ENCODE assay signal across 27 cellular contexts in genomic region chr5:35171991-35172390, GRCh38. TPM values are rescaled to one million over a fixed set of nuclear protein-coding genes. Genes with fewer than 3 reads are reported as not detected.
DNase-seq lines count a peak whose midpoint lies in the region; ATAC-seq and TF ChIP-seq lines count a peak whose summit lies in the region.
"Had no signal": no experiment of that assay in that cellular context is flagged by ENCODE, and none has a peak within 500 bp of the region (broad histone marks: within the 10 kb centered on the region; RNA-seq: fewer than 3 reads in every experiment).

No MANE protein-coding gene starts in this region.

- ATAC-seq in mucosa of descending colon, result peak; percentile 29
- no peak for ATAC-seq in HG03196 (IDR thresholded peaks at IDR 0.05; ENCODE audit: unreplicated experiment)
- no peak for ATAC-seq in GM18861 (IDR thresholded peaks at IDR 0.05; ENCODE audit: unreplicated experiment)

- no peaks in the 10 kb centered on the region for H4K20me1 ChIP-seq in BLaER1

- TF ChIP-seq CTCF in VCaP (conservative IDR thresholded peaks at IDR 0.05), result no peak
- no peak for TF ChIP-seq CTCF in mucosa of descending colon (IDR thresholded peaks at IDR 0.05)
- TF ChIP-seq CTCF in testis (IDR thresholded peaks at IDR 0.05), result no peak

- intact Hi-C loops in mucosa of descending colon (cut with DNase I, micrococcal nuclease), result no loop called here
- intact Hi-C loops in testis (cut with DNase I; ENCODE audit: low total_unique reads), result no loop called here

- DNase-seq in mucosa of descending colon (no peak), testis (no peak), NAMALWA (ENCODE audit: low spot score) (no peak)
- DNase-seq: 8988T; ACHN; BE2C; CD4-positive, CD25-positive, alpha-beta regulatory T cell; GOT3; HFFc6; NCI-H1092; NCI-H1436; NCI-H187; NCI-H2081 treated with DMSO at 0.1 percent for 48 hours; NCI-H2171; NCI-H226; NCI-H510A; NCI-H69; Right ventricle myocardium superior; RPMI8226 had no signal

- WGBS in testis, 2 donors, result 45 to 47% methylated on average over 4 of the region's 4 CpGs

- H3K27me3 ChIP-seq in BLaER1 (no peaks in the 10 kb centered on the region), testis (no peaks in the 10 kb centered on the region)
- H3K27me3 ChIP-seq: BE2C, SJSA1 had no signal

- H3K9me3 ChIP-seq in BLaER1 (peaks cover 37% of the 10 kb centered on the region), mucosa of descending colon (no peaks in the 10 kb centered on the region), testis (no peaks in the 10 kb centered on the region)
- H3K9me3 ChIP-seq: BE2C, HAP-1, SJSA1 had no signal

- H3K9ac ChIP-seq in BLaER1, result peak overlapping the region; percentile 71; the same call in 1 of the 2 replicates
- H3K9ac ChIP-seq: KMS-11 had no signal

- H3K27ac ChIP-seq in BLaER1, result peak overlapping the region; percentile 77
- peak overlapping the region; percentile 62 for H3K27ac ChIP-seq in VCaP
- peak overlapping the region; percentile 12 to 81 for H3K27ac ChIP-seq in testis
- H3K27ac ChIP-seq: KMS-11, SJSA1 had no signal

- TF ChIP-seq POLR2A in testis (IDR thresholded peaks at IDR 0.05), result no peak

- H3K4me3 ChIP-seq in BLaER1, result peak overlapping the region; percentile 52; the same call in 1 of the 2 replicates
- no peak overlapping the region for H3K4me3 ChIP-seq in mucosa of descending colon
- H3K4me3 ChIP-seq in testis, result no peak overlapping the region
- H3K4me3 ChIP-seq: HAP-1, SJSA1 had no signal

- H3K4me2 ChIP-seq in BLaER1, result peak overlapping the region; percentile 81
- H3K4me2 ChIP-seq: KMS-11 had no signal

- H3K4me1 ChIP-seq in BLaER1, result peaks cover 46% of the 10 kb centered on the region
- peaks cover 5% of the 10 kb centered on the region for H3K4me1 ChIP-seq in mucosa of descending colon (ENCODE audit: low read depth)
- H3K4me1 ChIP-seq in testis, result peaks cover 20% of the 10 kb centered on the region
- H3K4me1 ChIP-seq: BE2C, SJSA1 had no signal

- H3K36me3 ChIP-seq in BLaER1, result no peaks in the 10 kb centered on the region
- no peaks in the 10 kb centered on the region for H3K36me3 ChIP-seq in mucosa of descending colon (ENCODE audit: low read depth)
- H3K36me3 ChIP-seq in testis (ENCODE audit: low read depth, missing control alignments), result no peaks in the 10 kb centered on the region
- H3K36me3 ChIP-seq: BE2C, HAP-1, SJSA1 had no signal

RNA-seq across cellular contexts. Expression of gene PRLR, which starts 58.3 kb away (rescaled TPM):
- total RNA-seq in mucosa of descending colon, result 10 to 100 TPM; 10.3 to 47.1 (median 35.8) TPM
- total RNA-seq in testis, result 1 to 10 TPM; 2.2 to 6.3 TPM
- 1.6 TPM for polyA plus RNA-seq in testis (ENCODE audit: insufficient read depth, low read depth, low replicate concordance)
- total RNA-seq: CD4-positive, CD25-positive, alpha-beta regulatory T cell had no signal
- polyA plus RNA-seq: CD4-positive, CD25-positive, alpha-beta regulatory T cell; IgD-negative memory B cell had no signal
